ENCODE assay signal across 9 cellular contexts in genomic region chr5:132176987-132177386, GRCh38. TPM values are rescaled to one million over a fixed set of nuclear protein-coding genes. Genes with fewer than 3 reads are reported as not detected.
DNase-seq lines count a peak whose midpoint lies in the region; FAIRE-seq and TF ChIP-seq lines count a peak whose summit lies in the region.
"Had no signal": no experiment of that assay in that cellular context is flagged by ENCODE, and none has a peak within 500 bp of the region (broad histone marks: within the 10 kb centered on the region; RNA-seq: fewer than 3 reads in every experiment).

No MANE protein-coding gene starts in this region.

- no peaks in the 10 kb centered on the region for H3K27me3 ChIP-seq in Loucy (ENCODE audit: insufficient read depth, low read length, poor library complexity, severe bottlenecking)

- H3K9ac ChIP-seq in Loucy (ENCODE audit: low read depth, low read length, poor library complexity, severe bottlenecking): no peak overlapping the region

- TF ChIP-seq CTCF in AG10803 (conservative IDR thresholded peaks at IDR 0.05; ENCODE audit: low read length) (peak; percentile 39), Loucy (conservative IDR thresholded peaks at IDR 0.05; ENCODE audit: low read length) (peak; percentile 52), astrocyte of the cerebellum (IDR thresholded peaks at IDR 0.05; ENCODE audit: low read depth, low read length, missing control alignments) (peak; percentile 19), lower leg skin (IDR thresholded peaks at IDR 0.05) (no peak)

- H3K4me3 ChIP-seq in AG10803 (ENCODE audit: low read length) (no peak overlapping the region), Loucy (ENCODE audit: low read length, poor library complexity, severe bottlenecking) (peak overlapping the region; percentile 32), astrocyte of the cerebellum (ENCODE audit: low read depth, low read length) (no peak overlapping the region), lower leg skin (ENCODE audit: low read depth, poor library complexity, severe bottlenecking) (no peak overlapping the region)

- H3K36me3 ChIP-seq in Loucy (ENCODE audit: insufficient read depth, low read length): no peaks in the 10 kb centered on the region

- H3K9me2 ChIP-seq in Loucy (replicated peaks; ENCODE audit: low read depth, low read length): no peaks in the 10 kb centered on the region

- no peaks in the 10 kb centered on the region for H3K79me2 ChIP-seq in Loucy (ENCODE audit: insufficient read depth, low read length)

- peak overlapping the region; percentile 86 for H2AFZ ChIP-seq in Loucy (ENCODE audit: low read length)

- no peaks in the 10 kb centered on the region for H3F3A ChIP-seq in Loucy (ENCODE audit: low read depth)

- peaks cover 11% of the 10 kb centered on the region for H3K4me1 ChIP-seq in Loucy (ENCODE audit: insufficient read depth, low read length, poor library complexity, severe bottlenecking)

- WGBS in lower leg skin, 2 donors: 56 to 61% methylated on average over 3 of the region's 3 CpGs

- FAIRE-seq in GM19239 (lab: Jason Lieb, UNC) (peak; percentile 78), H54 (lab: Jason Lieb, UNC) (no peak)

- no peaks in the 10 kb centered on the region for H3K9me3 ChIP-seq in Loucy (ENCODE audit: insufficient read depth, low read depth, low read length)

- intact Hi-C loops in lower leg skin (cut with DNase I; ENCODE audit: low total_unique reads): no loop called here

- TF ChIP-seq POLR2A in H54 (IDR thresholded peaks at IDR 0.05; ENCODE audit: low read depth, low read length) (no peak), lower leg skin (IDR thresholded peaks at IDR 0.05) (no peak)

- DNase-seq in AG10803 (ENCODE audit: low read depth) (no peak), GM19239 (ENCODE audit: insufficient read length, low spot score) (no peak), astrocyte of the cerebellum (ENCODE audit: low read depth) (no peak), H54 (ENCODE audit: insufficient read length, low spot score) (no peak), NCI-H526 (lab: John Stamatoyannopoulos, UW) (no peak), lower leg skin (ENCODE audit: low spot score in 2 of 2) (no peak), NCI-H1092 (lab: John Stamatoyannopoulos, UW) (no peak)
- DNase-seq: EL had no signal

- no peaks in the 10 kb centered on the region for H4K20me1 ChIP-seq in Loucy (ENCODE audit: insufficient read depth, low read length, poor library complexity, severe bottlenecking)

- peak overlapping the region; percentile 51 for H3K4me2 ChIP-seq in Loucy (ENCODE audit: low read depth, low read length, poor library complexity, severe bottlenecking)

- in situ Hi-C loops in astrocyte of the cerebellum (cut with HindIII; ENCODE audit: low sequenced_read_pairs): no loop called here

RNA-seq across cellular contexts. Expression of gene P4HA2, which starts 50.7 kb away (rescaled TPM):
- total RNA-seq in lower leg skin: 10 to 100 TPM; 18.0 to 40.5 (median 26.7) TPM

Comparison
In these comparisons a context has a peak if more than half of its experiments do, and no peak if none do; other contexts are left out.
1. CTCF ChIP-seq: peak in AG10803 (single experiment), Loucy (single experiment) and astrocyte of the cerebellum (single experiment); none in lower leg skin (0 of 3).